30 cellular contexts compared by ENCODE assay signal in genomic region chr3:34254285-34254684, GRCh38.
"Had no signal": no experiment of that assay in that cellular context is flagged by ENCODE, and none has a peak within 500 bp of the region (broad histone marks: within the 10 kb centered on the region; RNA-seq: fewer than 3 reads in every experiment).

No MANE protein-coding gene starts in this region.

- H3K27ac ChIP-seq: colonic mucosa, esophagus squamous epithelium, heart right ventricle, left lung, prostate gland, right atrium auricular region, suprapubic skin, transverse colon, vagina had no signal

- H3K9me3 Mint-ChIP-seq: dendritic cell treated with granulocyte-macrophage colony-stimulating factor and Interleukin-4, amounts not matched to agents 40 ng/mL and 50 ng/mL, for 4 days; naive thymus-derived CD4-positive, alpha-beta T cell; nephron; stimulated activated naive CD8-positive, alpha-beta T cell treated with anti-CD3 and anti-CD28 coated beads, Interleukin-15, amount 100 ng/mL, for 72 hours had no signal

- H3K4me1 Mint-ChIP-seq: stimulated activated naive CD8-positive, alpha-beta T cell treated with anti-CD3 and anti-CD28 coated beads, Interleukin-15, amount 100 ng/mL, for 72 hours had no signal

- H3K4me1 ChIP-seq: colonic mucosa, esophagus squamous epithelium, heart right ventricle, left lung, prostate gland, right atrium auricular region, suprapubic skin had no signal

- FAIRE-seq: endothelial cell of umbilical vein, islet of Langerhans had no signal

- H3K36me3 Mint-ChIP-seq: naive thymus-derived CD4-positive, alpha-beta T cell had no signal

- H3K27ac Mint-ChIP-seq: dendritic cell treated with granulocyte-macrophage colony-stimulating factor and Interleukin-4, amounts not matched to agents 40 ng/mL and 50 ng/mL, for 4 days; naive thymus-derived CD4-positive, alpha-beta T cell; nephron; stimulated activated naive CD8-positive, alpha-beta T cell treated with anti-CD3 and anti-CD28 coated beads, Interleukin-15, amount 100 ng/mL, for 72 hours had no signal

- H3K4me2 ChIP-seq: smooth muscle cell had no signal

- H3K36me3 ChIP-seq: colonic mucosa, esophagus squamous epithelium, heart right ventricle, left lung, prostate gland, right atrium auricular region, suprapubic skin, transverse colon, vagina had no signal

- H3K27me3 ChIP-seq: colonic mucosa, esophagus squamous epithelium, heart right ventricle, left lung, right atrium auricular region, suprapubic skin, transverse colon, vagina had no signal

- H3K4me3 Mint-ChIP-seq: dendritic cell treated with granulocyte-macrophage colony-stimulating factor and Interleukin-4, amounts not matched to agents 40 ng/mL and 50 ng/mL, for 4 days; naive thymus-derived CD4-positive, alpha-beta T cell; nephron; stimulated activated naive CD8-positive, alpha-beta T cell treated with anti-CD3 and anti-CD28 coated beads, Interleukin-15, amount 100 ng/mL, for 72 hours had no signal

- DNase-seq: colonic mucosa; effector CD8-positive, alpha-beta T cell; esophagus squamous epithelium; foreskin melanocyte; glutamatergic neuron; heart right ventricle; hippocampal formation; left cardiac atrium; left lung; mesenchymal stem cell; midbrain; naive thymus-derived CD4-positive, alpha-beta T cell; nucleus accumbens; stimulated activated CD4-positive, alpha-beta T cell treated with anti-CD3 and anti-CD28 coated beads, Interleukin-12 subunit alpha, Interleukin-12 subunit beta, amount 100 ng/mL, for 4 hours; stimulated activated CD4-positive, alpha-beta T cell treated with anti-CD3 and anti-CD28 coated beads, Interleukin-1b, Interleukin-23, amount 100 ng/mL, for 48 hours; stimulated activated CD4-positive, alpha-beta T cell treated with anti-CD3 and anti-CD28 coated beads, Interleukin-4, amount 100 ng/mL, for 1 hour; stimulated activated CD8-positive, alpha-beta memory T cell treated with anti-CD3 and anti-CD28 coated beads, Interleukin-4, amount 100 ng/mL, for 48 hours; stimulated activated naive CD4-positive, alpha-beta T cell; stimulated activated naive CD8-positive, alpha-beta T cell treated with anti-CD3 and anti-CD28 coated beads, Interleukin-15, amount 100 ng/mL, for 72 hours; transverse colon had no signal

- H3K9me3 ChIP-seq: colonic mucosa, esophagus squamous epithelium, heart right ventricle, left lung, prostate gland, right atrium auricular region, suprapubic skin, transverse colon, vagina had no signal

- H3K4me3 ChIP-seq: colonic mucosa, esophagus squamous epithelium, heart right ventricle, left lung, prostate gland, right atrium auricular region, smooth muscle cell, suprapubic skin, transverse colon, vagina had no signal

- ATAC-seq: heart right ventricle; left cardiac atrium; left lung; naive thymus-derived CD4-positive, alpha-beta T cell; sciatic nerve had no signal

- H3K27me3 Mint-ChIP-seq: dendritic cell treated with granulocyte-macrophage colony-stimulating factor and Interleukin-4, amounts not matched to agents 40 ng/mL and 50 ng/mL, for 4 days; stimulated activated naive CD8-positive, alpha-beta T cell treated with anti-CD3 and anti-CD28 coated beads, Interleukin-15, amount 100 ng/mL, for 72 hours had no signal
